ENCODE assay signal across 8 cellular contexts in genomic region chr6:85323435-85324040, GRCh38.
A peak's percentile ranks its signal among the peaks of the same experiment; 100 is the strongest.
DNase-seq lines count a peak whose midpoint lies in the region; TF ChIP-seq lines count a peak whose summit lies in the region.

No MANE protein-coding gene starts in this region.

- no peak overlapping the region for H3K4me2 ChIP-seq in MM.1S (ENCODE audit: low read depth, low read length)

- no peak overlapping the region for H3K27ac ChIP-seq in MM.1S (ENCODE audit: low read length)

- POLR2A ChIA-PET in GM10248 (lab: Yijun Ruan, JAX) = no interaction called here

- CTCF ChIA-PET in GM10248 (lab: Yijun Ruan, JAX) = interaction anchor here (0.8 to 3.4 kb wide), 29 partner anchors 9 to 1815 kb away, joined by 3 to 20 read pairs (median 4); partner anchors contain the start of gene CEP162

- intact Hi-C loops in head of caudate nucleus (cut with DNase I) = no loop called here

- H3K9ac ChIP-seq in MM.1S (ENCODE audit: low read length) = no peak overlapping the region

- no peaks in the 10 kb centered on the region for H3K4me1 ChIP-seq in MM.1S (ENCODE audit: low read length)

- DNase-seq in GM10248 (ENCODE audit: extremely low spot score) (peak; percentile 49), HCEC 1CT (peak; percentile 62), MM.1S (peak; percentile 72), SIG-M5 (lab: John Stamatoyannopoulos, UW) (peak; percentile 29), head of caudate nucleus (peak; percentile 32 to 91 (median 78)), retina (peak; percentile 54), mesenteric fat pad (ENCODE audit: low spot score) (no peak)
- DNase-seq in activated naive CD4-positive, alpha-beta T cell treated with Interleukin-2 at 50 U/mL for 16 hours = peak; percentile 56

- no peak overlapping the region for H2AFZ ChIP-seq in MM.1S (ENCODE audit: low read length)

- H3F3A ChIP-seq in MM.1S (ENCODE audit: insufficient read depth, low read length) = no peaks in the 10 kb centered on the region

- peak; percentile 90 for TF ChIP-seq CTCF in GM10248 (IDR thresholded peaks at IDR 0.05; ENCODE audit: control extremely low read depth, extremely low read depth, low read depth, missing control alignments)
- TF ChIP-seq CTCF in MM.1S (IDR thresholded peaks at IDR 0.05; ENCODE audit: low read length) = peak; percentile 87

- H3K36me3 ChIP-seq in MM.1S (replicated peaks; ENCODE audit: insufficient read depth, low read length) = no peaks in the 10 kb centered on the region

- H3K9me2 ChIP-seq in MM.1S (replicated peaks; ENCODE audit: insufficient read depth, low read length) = no peaks in the 10 kb centered on the region

- H3K4me3 ChIP-seq in MM.1S (ENCODE audit: low read length) = no peak overlapping the region

- no peaks in the 10 kb centered on the region for H3K9me3 ChIP-seq in MM.1S (replicated peaks; ENCODE audit: insufficient read depth, low read length)

- H3K79me2 ChIP-seq in MM.1S (ENCODE audit: low read length) = no peaks in the 10 kb centered on the region

- no peaks in the 10 kb centered on the region for H4K20me1 ChIP-seq in MM.1S (ENCODE audit: insufficient read depth, low read length)

- no peaks in the 10 kb centered on the region for H3K27me3 ChIP-seq in MM.1S (replicated peaks; ENCODE audit: insufficient read depth, low read length)
